ENCODE assay signal across 8 cellular contexts in the genomic region with DNA sequence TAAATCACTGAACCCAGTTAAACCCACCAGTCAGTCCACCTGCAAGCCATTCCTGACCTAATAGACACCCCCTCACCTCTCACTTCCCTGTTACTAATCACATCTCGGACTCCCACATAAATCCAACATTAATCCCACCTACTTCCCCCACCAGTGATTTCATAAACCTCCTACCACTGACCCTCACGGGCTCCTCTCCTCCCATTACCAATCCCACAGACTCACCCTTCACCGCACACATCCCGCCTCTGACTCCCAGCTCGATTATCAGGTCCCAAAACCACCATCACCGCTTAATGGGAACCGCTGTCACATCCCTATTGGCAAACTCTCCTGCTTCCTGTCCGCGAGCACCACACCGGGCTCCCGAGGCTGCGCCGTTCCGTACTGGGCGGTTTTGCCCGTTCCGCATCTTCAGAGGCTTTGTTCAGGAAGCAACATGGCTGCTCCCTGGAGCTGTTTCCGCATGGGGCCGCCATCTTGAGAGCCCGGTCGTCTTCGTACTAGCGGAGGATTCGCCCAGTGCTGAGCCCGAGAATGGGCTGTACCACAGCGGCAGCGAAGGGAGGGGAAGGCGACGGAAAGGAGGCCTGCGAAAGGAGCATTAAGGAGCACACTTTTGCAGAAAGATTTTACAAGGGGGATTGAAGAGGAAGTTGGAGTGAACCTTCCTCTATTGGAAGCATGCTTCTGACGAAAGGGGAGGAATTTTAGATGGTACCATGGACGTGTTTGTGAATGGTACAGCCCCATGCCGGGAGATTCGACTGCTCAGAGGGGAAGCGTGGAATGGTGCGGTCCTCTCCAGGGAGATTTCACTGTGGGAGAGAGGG. TPM values are rescaled to one million over a fixed set of nuclear protein-coding genes. Genes with fewer than 3 reads are reported as not detected.
DNase-seq lines count a peak whose midpoint lies in the region; ATAC-seq and TF ChIP-seq lines count a peak whose summit lies in the region.

A gene (minus strand): TSS at position 502 of the 833 bp plus-strand sequence. CDS start 1,825 bp downstream, outside the sequence.

- peaks cover 11% of the 10 kb centered on the region for H3K4me1 Mint-ChIP-seq in activated T-cell treated with anti-CD3 and anti-CD28 coated beads, Interleukin-2, amount 50 U/mL, for 72 hours (ENCODE audit: low read depth)

- TF ChIP-seq POLR2A in esophagus muscularis mucosa (IDR thresholded peaks at IDR 0.05; ENCODE audit: low read depth), result no peak

- in situ Hi-C loops in GM23248 (cut with MboI), result no loop called here

- H2AFZ ChIP-seq in GM23248, result peak within 1 kb of the TSS; percentile 96

- no peaks in the 10 kb centered on the region for H3K9me2 ChIP-seq in GM23248 (ENCODE audit: insufficient read depth)

- peak within 1 kb of the TSS; percentile 84 for H3K4me2 ChIP-seq in GM23248 (ENCODE audit: unreplicated experiment)

- TF ChIP-seq CTCF in esophagus muscularis mucosa (IDR thresholded peaks at IDR 0.05), result no peak

- WGBS in GM23248 (ENCODE audit: low coverage in 1 of 2, low lambda C conversion rate in 2 of 2, missing lambda C conversion rate in 2 of 2), 2 experiments, result 5% methylated on average over 36 of the region's 36 CpGs
- WGBS in esophagus muscularis mucosa, result 10% methylated on average over 23 of the region's 36 CpGs

- peak within 1 kb of the TSS; percentile 55 for H3K27ac Mint-ChIP-seq in activated T-cell treated with anti-CD3 and anti-CD28 coated beads, Interleukin-2, amount 50 U/mL, for 72 hours

- H3K27ac ChIP-seq in GM23248 (peak within 1 kb of the TSS; percentile 72), esophagus muscularis mucosa (replicated peaks in 1 of 4) (peak within 1 kb of the TSS; percentile 47 to 69 (median 68))

- DNase-seq in 8988T (peak; percentile 46), GM23248 (peak; percentile 96), NCI-H526 (lab: John Stamatoyannopoulos, UW) (peak; percentile 51 to 64), esophagus muscularis mucosa (ENCODE audit: extremely low spot score) (peak; percentile 92)
- peak; percentile 23 to 47 for DNase-seq in activated T-cell treated with anti-CD3 and anti-CD28 coated beads, Interleukin-2, amount 50 U/mL, for 72 hours
- DNase-seq in stimulated activated CD8-positive, alpha-beta memory T cell treated with anti-CD3 and anti-CD28 coated beads, Interleukin-15, amount 100 ng/mL, for 4 hours (ENCODE audit: low read depth in 2 of 2), result peak; percentile 26 to 28

- H3K27me3 Mint-ChIP-seq in activated T-cell treated with anti-CD3 and anti-CD28 coated beads, Interleukin-2, amount 50 U/mL, for 72 hours (ENCODE audit: low read depth), result peaks cover 22% of the 10 kb centered on the region

- no peak for TF ChIP-seq EP300 in esophagus muscularis mucosa (IDR thresholded peaks at IDR 0.05)

- H3K9me3 ChIP-seq in GM23248 (ENCODE audit: low read depth) (no peaks in the 10 kb centered on the region), esophagus muscularis mucosa (peaks cover 4 to 69% (median 48%) of the 10 kb centered on the region in 4 donors), mononuclear cell (ENCODE audit: low read depth, low read length) (peaks cover 55% of the 10 kb centered on the region)

- peaks cover 24 to 30% of the 10 kb centered on the region in 2 donors for H3K9me3 Mint-ChIP-seq in activated T-cell treated with anti-CD3 and anti-CD28 coated beads, Interleukin-2, amount 50 U/mL, for 72 hours

- H3K36me3 ChIP-seq in GM23248 (ENCODE audit: low read depth) (peaks cover 18% of the 10 kb centered on the region), esophagus muscularis mucosa (peaks cover 5 to 28% (median 8%) of the 10 kb centered on the region in 4 donors)

- H3K9ac ChIP-seq in GM23248, result peak within 1 kb of the TSS; percentile 90

- H3K4me1 ChIP-seq in GM23248 (ENCODE audit: insufficient read depth) (no peaks in the 10 kb centered on the region), esophagus muscularis mucosa (peaks cover 0 to 12% (median 5%) of the 10 kb centered on the region in 4 donors), mononuclear cell (ENCODE audit: insufficient read depth, low read length) (no peaks in the 10 kb centered on the region)

- H3K27me3 ChIP-seq in GM23248 (replicated peaks; ENCODE audit: insufficient read depth), result no peaks in the 10 kb centered on the region
- H3K27me3 ChIP-seq in esophagus muscularis mucosa, result no peaks in the 10 kb centered on the region
- H3K27me3 ChIP-seq in mononuclear cell (ENCODE audit: insufficient read depth, low read length), result peaks cover 4% of the 10 kb centered on the region

- no peaks in the 10 kb centered on the region for H3F3A ChIP-seq in GM23248 (ENCODE audit: insufficient read depth)

- H3K4me3 Mint-ChIP-seq in activated T-cell treated with anti-CD3 and anti-CD28 coated beads, Interleukin-2, amount 50 U/mL, for 72 hours, result peak within 1 kb of the TSS; percentile 75 to 80

- no peaks in the 10 kb centered on the region for H3K79me2 ChIP-seq in GM23248 (ENCODE audit: insufficient read depth)

- peak; percentile 59 to 81 for ATAC-seq in activated T-cell treated with anti-CD3 and anti-CD28 coated beads, Interleukin-2, amount 50 U/mL, for 72 hours (replicated peaks in 1 of 2)
- no peak for ATAC-seq in GM21619 (IDR thresholded peaks at IDR 0.05; ENCODE audit: unreplicated experiment)

- H4K20me1 ChIP-seq in GM23248 (ENCODE audit: insufficient read depth), result no peaks in the 10 kb centered on the region

- intact Hi-C loops in esophagus muscularis mucosa (cut with DNase I), result loop anchor here (2.0 kb wide), 1 partner anchor 42 kb away; no protein-coding TSS in a partner anchor

- H3K4me3 ChIP-seq in GM23248 (peak within 1 kb of the TSS; percentile 86), esophagus muscularis mucosa (peak within 1 kb of the TSS; percentile 52 to 63 (median 58)), mononuclear cell (ENCODE audit: low read length) (peak within 1 kb of the TSS; percentile 29)

- H3K36me3 Mint-ChIP-seq in activated T-cell treated with anti-CD3 and anti-CD28 coated beads, Interleukin-2, amount 50 U/mL, for 72 hours (ENCODE audit: insufficient read depth in 2 of 2), result peaks cover 25 to 37% of the 10 kb centered on the region in 2 donors

RNA-seq across cellular contexts. Expression of the gene that starts here (rescaled TPM):
- 2.0 and 5.1 TPM in 2 replicates for total RNA-seq in GM23248 (2014; rRNA removed; shearing (Covaris generic))
- 2.9 and 3.0 TPM in 2 replicates for polyA plus RNA-seq in GM23248 (2016; fragmentation: Nextera tagmentation; extraction: Ambion mirVana)
- total RNA-seq in activated T-cell treated with anti-CD3 and anti-CD28 coated beads, Interleukin-2, amount 50 U/mL, for 72 hours, result under 1 TPM; 0.44 to 0.79 TPM
- total RNA-seq in esophagus muscularis mucosa (1 to 10 TPM; 1.7 to 3.1 (median 2.4) TPM), mononuclear cell (4.0 TPM)

Comparison
In these comparisons a context has a peak if more than half of its experiments do, and no peak if none do; other contexts are left out.
1. Peak in DNase-seq and ATAC-seq in activated T-cell treated with anti-CD3 and anti-CD28 coated beads, Interleukin-2, amount 50 U/mL, for 72 hours; RNA of the gene not detected or under 1 TPM.
2. DNase-seq: peak in every context shown above with its lines; median percentile 96 in GM23248; 92 in esophagus muscularis mucosa; 58 in NCI-H526; 46 in 8988T; 35 in activated T-cell treated with anti-CD3 and anti-CD28 coated beads, Interleukin-2, amount 50 U/mL, for 72 hours; 27 in stimulated activated CD8-positive, alpha-beta memory T cell treated with anti-CD3 and anti-CD28 coated beads, Interleukin-15, amount 100 ng/mL, for 4 hours.
3. H3K4me3 ChIP-seq: peak in every context shown above with its lines; median percentile 86 in GM23248; 58 in esophagus muscularis mucosa; 29 in mononuclear cell.